Comparison of ENCODE assay signal across 11 cellular contexts in genomic region chr12:64612843-64613242, GRCh38. TPM values are rescaled to one million over a fixed set of nuclear protein-coding genes. Genes with fewer than 3 reads are reported as not detected.
DNase-seq lines count a peak whose midpoint lies in the region; ATAC-seq and TF ChIP-seq lines count a peak whose summit lies in the region.
"Had no signal": no experiment of that assay in that cellular context is flagged by ENCODE, and none has a peak within 500 bp of the region (broad histone marks: within the 10 kb centered on the region; RNA-seq: fewer than 3 reads in every experiment).

No MANE protein-coding gene starts in this region.

- DNase-seq in CD14-positive monocyte (ENCODE audit: low spot score) (no peak), astrocyte of the cerebellum (ENCODE audit: low read depth) (no peak), DMS 273 treated with DMSO at 0.1 percent for 48 hours (lab: John Stamatoyannopoulos, UW) (no peak), NCI-H82 (lab: John Stamatoyannopoulos, UW) (no peak)
- DNase-seq in stimulated activated CD8-positive, alpha-beta memory T cell treated with anti-CD3 and anti-CD28 coated beads, Interleukin-4, amount 100 ng/mL, for 48 hours: no peak
- DNase-seq: adrenal gland, NCI-H2029 had no signal

- intact Hi-C loops in CD14-positive monocyte (cut with micrococcal nuclease): loop anchor here (5.0 kb wide), 4 partner anchors 56 to 144 kb away; partner anchors contain the start of gene GNS (in 1 of the 2)

- peak overlapping the region; percentile 89 to 99 (median 96) for H3K27ac Mint-ChIP-seq in CD14-positive monocyte
- H3K27ac Mint-ChIP-seq in nephron: peak overlapping the region in 2 of 3 experiments; percentile 24 to 75

- H3K9ac ChIP-seq in HUES6 (ENCODE audit: low read length): no peak overlapping the region

- H3K27me3 Mint-ChIP-seq in CD14-positive monocyte (ENCODE audit: low read depth in 3 of 3) (peaks cover 0 to 1% (median 0%) of the 10 kb centered on the region in 3 donors), nephron (ENCODE audit: low read depth) (no peaks in the 10 kb centered on the region)

- H3K36me3 Mint-ChIP-seq in CD14-positive monocyte: peaks cover 30 to 48% of the 10 kb centered on the region in 2 donors
- H3K36me3 Mint-ChIP-seq in nephron (ENCODE audit: low read depth): peaks cover 14% of the 10 kb centered on the region

- peaks cover 10% of the 10 kb centered on the region; the same call in 1 of the 2 replicates for H3K4me1 ChIP-seq in HUES6 (ENCODE audit: control insufficient read depth, insufficient read depth, low read length)

- H3K9me3 Mint-ChIP-seq in CD14-positive monocyte (no peaks in the 10 kb centered on the region), nephron (no peaks in the 10 kb centered on the region)

- H3K27ac ChIP-seq in HUES6 (ENCODE audit: low read depth, low read length): no peak overlapping the region

- H3K27me3 ChIP-seq in HUES6 (ENCODE audit: control insufficient read depth, insufficient read depth, low read length): no peaks in the 10 kb centered on the region
- H3K27me3 ChIP-seq: adrenal gland, SJSA1 had no signal

- H3K4me1 Mint-ChIP-seq in CD14-positive monocyte (peaks cover 66% of the 10 kb centered on the region), nephron (peaks cover 36% of the 10 kb centered on the region)

- peak overlapping the region; percentile 93; the same call in 1 of the 2 replicates for H3K4me3 ChIP-seq in HUES6 (ENCODE audit: low read depth, low read length)
- H3K4me3 ChIP-seq in astrocyte of the cerebellum (ENCODE audit: low read depth, low read length): peak overlapping the region; percentile 88

- TF ChIP-seq CTCF in CD14-positive monocyte (IDR thresholded peaks at IDR 0.05): no peak
- TF ChIP-seq CTCF in astrocyte of the cerebellum (IDR thresholded peaks at IDR 0.05; ENCODE audit: low read depth, low read length, missing control alignments): no peak
- no peak for TF ChIP-seq CTCF in nephron (IDR thresholded peaks at IDR 0.05; ENCODE audit: unreplicated experiment in 3 of 3)

- H3K9me3 ChIP-seq in HUES6 (ENCODE audit: control insufficient read depth, insufficient read depth, low read depth, low read length): no peaks in the 10 kb centered on the region
- H3K9me3 ChIP-seq: adrenal gland, SJSA1 had no signal

- ATAC-seq in HG03571 (IDR thresholded peaks at IDR 0.05; ENCODE audit: unreplicated experiment): no peak

- H3K36me3 ChIP-seq in HUES6 (ENCODE audit: control insufficient read depth, insufficient read depth, low read length): no peaks in the 10 kb centered on the region
- H3K36me3 ChIP-seq: adrenal gland had no signal

- in situ Hi-C loops in astrocyte of the cerebellum (cut with HindIII; ENCODE audit: low sequenced_read_pairs): no loop called here

- H3K4me3 Mint-ChIP-seq in CD14-positive monocyte (peak overlapping the region; percentile 96 to 97), nephron (peak overlapping the region; percentile 79 to 91 (median 82))

RNA-seq across cellular contexts. Expression of gene RASSF3, which starts 2.5 kb away (rescaled TPM):
- polyA plus RNA-seq in CD14-positive monocyte: 10 to 100 TPM in 1 of 2 donors, 1 to 10 TPM in 1; 6.6 to 14.5 TPM
